In the genomic region with DNA sequence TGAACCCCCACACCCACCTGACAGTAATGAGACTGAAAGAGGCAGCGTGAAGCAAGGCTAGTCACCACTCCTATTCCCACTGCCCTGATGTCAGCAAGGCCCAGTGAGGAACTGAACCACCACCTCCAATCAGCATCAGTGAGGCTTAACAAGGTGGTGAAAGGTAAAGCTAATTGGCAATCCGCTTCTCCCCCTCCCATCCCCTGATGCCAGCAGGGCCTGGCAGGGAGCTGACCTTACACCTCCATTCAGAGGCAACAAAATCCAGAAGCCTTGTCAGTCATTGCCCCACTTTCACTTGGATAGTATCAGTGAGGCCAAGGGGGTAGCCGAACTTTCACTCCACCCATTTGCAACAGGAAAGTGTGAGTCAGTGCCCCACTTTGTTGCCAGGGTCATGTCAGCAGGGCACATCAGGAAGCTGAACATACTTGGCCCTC, we compare ENCODE assay signal across 16 cellular contexts.
DNase-seq lines count a peak whose midpoint lies in the region; ATAC-seq and TF ChIP-seq lines count a peak whose summit lies in the region.
"Had no signal": no experiment of that assay in that cellular context is flagged by ENCODE, and none has a peak within 500 bp of the region (broad histone marks: within the 10 kb centered on the region; RNA-seq: fewer than 3 reads in every experiment).

No MANE protein-coding gene starts in this region.

- no peaks in the 10 kb centered on the region for H3K36me3 ChIP-seq in hepatocyte (replicated peaks; ENCODE audit: insufficient read depth, low read depth)

- intact Hi-C loops in CD4-positive, alpha-beta T cell (cut with DNase I, micrococcal nuclease): no loop called here

- no peaks in the 10 kb centered on the region for H3K9me3 ChIP-seq in hepatocyte (ENCODE audit: low read depth)
- no peaks in the 10 kb centered on the region for H3K9me3 ChIP-seq in CD4-positive, alpha-beta T cell (ENCODE audit: control insufficient read depth, low read length)

- CTCF ChIA-PET in CD4-positive, alpha-beta T cell (lab: Charles Lee): no interaction called here

- H3K4me3 ChIP-seq in fibroblast of the aortic adventitia (ENCODE audit: low read depth, low read length): no peak overlapping the region
- H3K4me3 ChIP-seq in hepatocyte: no peak overlapping the region
- H3K4me3 ChIP-seq: dorsolateral prefrontal cortex, GM23248 had no signal

- DNase-seq in stimulated activated CD4-positive, alpha-beta T cell treated with anti-CD3 and anti-CD28 coated beads, Interleukin-4, amount 100 ng/mL, for 24 hours: peak; percentile 6
- no peak for DNase-seq in stimulated activated CD4-positive, alpha-beta T cell treated with anti-CD3 and anti-CD28 coated beads, Interleukin-4, amount 100 ng/mL, for 1 hour
- peak in 1 of 2 donors; percentile 2 for DNase-seq in activated naive CD4-positive, alpha-beta T cell treated with anti-CD3 and anti-CD28 coated beads, Interleukin-2, amount 50 U/mL, for 72 hours (ENCODE audit: low spot score in 2 of 2)
- DNase-seq in fibroblast of the aortic adventitia (ENCODE audit: low read depth) (peak; percentile 10), hepatocyte (ENCODE audit: low spot score) (no peak), dedifferentiated amniotic fluid mesenchymal stem cell (ENCODE audit: extremely low spot score) (no peak)
- no peak for DNase-seq in CD4-positive, alpha-beta T cell
- DNase-seq: AML-193, anterior cingulate cortex, dorsolateral prefrontal cortex, GM23248, NCI-H2029, NCI-H510A treated with DMSO at 0.1 percent for 48 hours, PC-3 had no signal

- H3K27ac ChIP-seq in hepatocyte: no peak overlapping the region
- H3K27ac ChIP-seq in CD4-positive, alpha-beta T cell (ENCODE audit: low read depth, low read length): no peak overlapping the region
- H3K27ac ChIP-seq: dorsolateral prefrontal cortex, GM23248, VCaP had no signal

- H3K9me3 Mint-ChIP-seq in activated naive CD4-positive, alpha-beta T cell treated with anti-CD3 and anti-CD28 coated beads, Interleukin-2, amount 50 U/mL, for 72 hours: peaks cover 0 to 5% of the 10 kb centered on the region in 2 donors
- no peaks in the 10 kb centered on the region for H3K9me3 Mint-ChIP-seq in CD4-positive, alpha-beta T cell

- H3K27ac Mint-ChIP-seq in activated naive CD4-positive, alpha-beta T cell treated with anti-CD3 and anti-CD28 coated beads, Interleukin-2, amount 50 U/mL, for 72 hours: no peak overlapping the region
- no peak overlapping the region for H3K27ac Mint-ChIP-seq in CD4-positive, alpha-beta T cell

- H3K9me2 ChIP-seq in hepatocyte (replicated peaks; ENCODE audit: insufficient read depth): no peaks in the 10 kb centered on the region

- H3K4me1 Mint-ChIP-seq in CD4-positive, alpha-beta T cell (ENCODE audit: low read depth): no peaks in the 10 kb centered on the region

- no peak overlapping the region for H3K4me2 ChIP-seq in hepatocyte

- no peaks in the 10 kb centered on the region for H3K27me3 ChIP-seq in hepatocyte
- no peaks in the 10 kb centered on the region for H3K27me3 ChIP-seq in CD4-positive, alpha-beta T cell (ENCODE audit: control insufficient read depth, insufficient read depth, low read length)

- WGBS in hepatocyte (ENCODE audit: low lambda C conversion rate, missing lambda C conversion rate): 86% methylated on average over 3 of the region's 3 CpGs

- H2AFZ ChIP-seq in hepatocyte: no peak overlapping the region
- H2AFZ ChIP-seq: GM23248 had no signal

- no peak for TF ChIP-seq CTCF in fibroblast of the aortic adventitia (IDR thresholded peaks at IDR 0.05; ENCODE audit: insufficient read depth, low read length)
- TF ChIP-seq CTCF in hepatocyte (IDR thresholded peaks at IDR 0.05; ENCODE audit: poor library complexity): no peak
- TF ChIP-seq CTCF in CD4-positive, alpha-beta T cell (IDR thresholded peaks at IDR 0.05): no peak

- H3K79me2 ChIP-seq in hepatocyte: no peaks in the 10 kb centered on the region

- POLR2A ChIA-PET in CD4-positive, alpha-beta T cell (lab: Charles Lee): no interaction called here

- H3K4me3 Mint-ChIP-seq in CD4-positive, alpha-beta T cell: no peak overlapping the region

- no peaks in the 10 kb centered on the region for H4K20me1 ChIP-seq in hepatocyte (ENCODE audit: insufficient read depth, poor library complexity, severe bottlenecking)

- no peaks in the 10 kb centered on the region for H3K4me1 ChIP-seq in hepatocyte (ENCODE audit: insufficient read depth)

- ATAC-seq in activated naive CD4-positive, alpha-beta T cell treated with anti-CD3 and anti-CD28 coated beads, Interleukin-2, amount 50 U/mL, for 72 hours: peak; percentile 34 to 68
- ATAC-seq in CD4-positive, alpha-beta T cell (ENCODE audit: poor library complexity): no peak
- ATAC-seq in HG02610 (IDR thresholded peaks at IDR 0.05; ENCODE audit: unreplicated experiment): no peak
- ATAC-seq: PC-3 had no signal

- no peaks in the 10 kb centered on the region for H3K27me3 Mint-ChIP-seq in CD4-positive, alpha-beta T cell

- no peaks in the 10 kb centered on the region for H3K36me3 Mint-ChIP-seq in activated naive CD4-positive, alpha-beta T cell treated with anti-CD3 and anti-CD28 coated beads, Interleukin-2, amount 50 U/mL, for 72 hours
- H3K36me3 Mint-ChIP-seq in CD4-positive, alpha-beta T cell (ENCODE audit: low read depth): no peaks in the 10 kb centered on the region

Comparison
In these comparisons a context has a peak if more than half of its experiments do, and no peak if none do; other contexts are left out.
1. DNase-seq: peak in stimulated activated CD4-positive, alpha-beta T cell treated with anti-CD3 and anti-CD28 coated beads, Interleukin-4, amount 100 ng/mL, for 24 hours (single experiment) and fibroblast of the aortic adventitia (single experiment); none in stimulated activated CD4-positive, alpha-beta T cell treated with anti-CD3 and anti-CD28 coated beads, Interleukin-4, amount 100 ng/mL, for 1 hour (single experiment), hepatocyte (single experiment), CD4-positive, alpha-beta T cell (0 of 10) and dedifferentiated amniotic fluid mesenchymal stem cell (single experiment).
2. ATAC-seq: peak in activated naive CD4-positive, alpha-beta T cell treated with anti-CD3 and anti-CD28 coated beads, Interleukin-2, amount 50 U/mL, for 72 hours (2 of 2); none in CD4-positive, alpha-beta T cell (single experiment) and HG02610 (single experiment).